In the genomic region with DNA sequence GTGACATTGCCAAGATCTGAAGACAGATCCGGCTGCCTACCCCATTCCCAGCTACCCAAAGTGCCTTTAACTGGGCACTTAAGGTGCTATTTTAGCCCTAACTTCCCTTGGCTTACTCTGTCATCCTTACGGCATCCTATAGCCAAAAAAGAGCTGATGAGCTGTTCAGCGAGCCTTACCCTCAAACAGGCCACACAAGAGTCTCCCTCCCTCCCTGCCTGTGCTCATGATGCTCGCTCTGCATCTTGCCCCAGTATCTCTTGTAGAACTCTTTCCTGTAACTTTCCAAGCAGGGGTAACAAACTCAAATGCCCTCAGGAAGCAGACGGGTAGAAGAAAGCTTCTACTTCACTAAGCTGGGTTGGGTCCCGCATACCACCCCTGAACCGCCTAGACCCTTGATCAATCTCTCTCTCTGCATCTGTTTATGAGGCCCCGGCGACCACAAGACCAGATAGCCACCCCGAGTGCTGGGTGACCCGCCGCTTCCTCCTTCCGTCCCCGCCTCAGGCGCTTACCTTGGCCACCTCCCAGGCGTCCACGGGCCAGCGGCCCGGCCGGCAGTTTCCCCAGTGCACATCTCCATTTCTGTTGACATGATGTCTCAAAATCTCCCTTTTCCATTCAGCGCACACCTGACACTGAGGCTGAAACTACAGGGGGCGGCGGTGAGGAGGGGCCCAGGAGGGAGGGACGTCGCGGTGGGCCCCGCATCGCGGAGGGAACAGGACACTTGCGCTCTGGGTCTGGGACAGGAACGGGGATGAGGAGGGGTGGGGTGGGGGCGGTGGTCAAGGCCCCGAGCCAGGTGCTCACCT, we compare ENCODE assay signal across 1 cellular context.
TF ChIP-seq lines count a peak whose summit lies in the region.

No MANE protein-coding gene starts in this region.

TF ChIP-seq in HCT116, 20 proteins besides CTCF, POLR2A, EP300 and RAD21:
- TF ChIP-seq EZH2phosphoT487 (IDR thresholded peaks at IDR 0.05; ENCODE audit: borderline replicate concordance) (no peak), YY1 (IDR thresholded peaks at IDR 0.05; ENCODE audit: extremely low read depth, insufficient replicate concordance, low read depth, low read length) (no peak), POLR2AphosphoS5 (IDR thresholded peaks at IDR 0.05; ENCODE audit: low read depth, low read length) (no peak), SIN3A (IDR thresholded peaks at IDR 0.05; ENCODE audit: low read depth) (no peak), CBX3 (IDR thresholded peaks at IDR 0.05; ENCODE audit: low read depth) (no peak), FOSL1 (IDR thresholded peaks at IDR 0.05; ENCODE audit: low read depth) (no peak), SP1 (IDR thresholded peaks at IDR 0.05; ENCODE audit: low read depth) (no peak), MAX (IDR thresholded peaks at IDR 0.05) (no peak), TCF7L2 (IDR thresholded peaks at IDR 0.05; ENCODE audit: borderline replicate concordance, extremely low read depth, insufficient read depth, insufficient read length) (no peak), ZBTB33 (IDR thresholded peaks at IDR 0.05; ENCODE audit: extremely low read depth, insufficient replicate concordance, low read length) (no peak), ELF1 (IDR thresholded peaks at IDR 0.05; ENCODE audit: borderline replicate concordance, low read depth) (no peak), CEBPB (IDR thresholded peaks at IDR 0.05; ENCODE audit: low read depth) (no peak), EZH2 (IDR thresholded peaks at IDR 0.05) (no peak), ZFX (IDR thresholded peaks at IDR 0.05) (no peak), SRF (IDR thresholded peaks at IDR 0.05; ENCODE audit: low read depth) (no peak), ATF3 (IDR thresholded peaks at IDR 0.05) (no peak), JUND (IDR thresholded peaks at IDR 0.05) (no peak), EGR1 (IDR thresholded peaks at IDR 0.05; ENCODE audit: low read depth) (no peak), REST (IDR thresholded peaks at IDR 0.05; ENCODE audit: low read depth) (no peak), ZNF274 (IDR thresholded peaks at IDR 0.05; ENCODE audit: low read depth, low read length) (no peak)
